Comparison of ENCODE assay signal across 24 cellular contexts in genomic region chr2:2688231-2688630, GRCh38.
DNase-seq lines count a peak whose midpoint lies in the region; ATAC-seq and TF ChIP-seq lines count a peak whose summit lies in the region.
"Had no signal": no experiment of that assay in that cellular context is flagged by ENCODE, and none has a peak within 500 bp of the region (broad histone marks: within the 10 kb centered on the region; RNA-seq: fewer than 3 reads in every experiment).

No MANE protein-coding gene starts in this region.

- no peak overlapping the region for H3K27ac Mint-ChIP-seq in activated CD8-positive, alpha-beta T cell treated with anti-CD3 and anti-CD28 coated beads, Interleukin-2, amount 10 ng/mL, durations not matched to agents 7 days and 5 days
- no peak overlapping the region for H3K27ac Mint-ChIP-seq in activated CD8-positive, alpha-beta T cell treated with anti-CD3 and anti-CD28 coated beads for 36 hours
- H3K27ac Mint-ChIP-seq in CD4-positive, alpha-beta T cell = no peak overlapping the region
- H3K27ac Mint-ChIP-seq: IgD-negative memory B cell had no signal

- H3K4me2 ChIP-seq in BLaER1 = peak overlapping the region; percentile 33
- H3K4me2 ChIP-seq: PC-9 had no signal

- no peaks in the 10 kb centered on the region for H3K36me3 Mint-ChIP-seq in activated CD8-positive, alpha-beta T cell treated with anti-CD3 and anti-CD28 coated beads, Interleukin-2, amount 10 ng/mL, durations not matched to agents 7 days and 5 days (ENCODE audit: low read depth)
- no peaks in the 10 kb centered on the region for H3K36me3 Mint-ChIP-seq in activated CD8-positive, alpha-beta T cell treated with anti-CD3 and anti-CD28 coated beads for 36 hours (ENCODE audit: low read depth)
- no peaks in the 10 kb centered on the region for H3K36me3 Mint-ChIP-seq in CD4-positive, alpha-beta T cell (ENCODE audit: low read depth)
- H3K36me3 Mint-ChIP-seq: IgD-negative memory B cell had no signal

- no peaks in the 10 kb centered on the region for H3K9me3 Mint-ChIP-seq in activated CD8-positive, alpha-beta T cell treated with anti-CD3 and anti-CD28 coated beads, Interleukin-2, amount 10 ng/mL, durations not matched to agents 7 days and 5 days (ENCODE audit: insufficient read depth)
- no peaks in the 10 kb centered on the region for H3K9me3 Mint-ChIP-seq in activated CD8-positive, alpha-beta T cell treated with anti-CD3 and anti-CD28 coated beads for 36 hours
- no peaks in the 10 kb centered on the region for H3K9me3 Mint-ChIP-seq in CD4-positive, alpha-beta T cell

- no peak overlapping the region for H3K4me3 Mint-ChIP-seq in activated CD8-positive, alpha-beta T cell treated with anti-CD3 and anti-CD28 coated beads, Interleukin-2, amount 10 ng/mL, durations not matched to agents 7 days and 5 days
- no peak overlapping the region for H3K4me3 Mint-ChIP-seq in activated CD8-positive, alpha-beta T cell treated with anti-CD3 and anti-CD28 coated beads for 36 hours
- no peak overlapping the region for H3K4me3 Mint-ChIP-seq in CD4-positive, alpha-beta T cell
- H3K4me3 Mint-ChIP-seq: IgD-negative memory B cell had no signal

- H3K27ac ChIP-seq in BLaER1 = no peak overlapping the region
- H3K27ac ChIP-seq in CD4-positive, alpha-beta T cell (ENCODE audit: low read depth, low read length) = no peak overlapping the region
- H3K27ac ChIP-seq: C4-2B, HL-60, PC-9, SJCRH30 had no signal

- peaks cover 21% of the 10 kb centered on the region for H3K4me1 Mint-ChIP-seq in activated CD8-positive, alpha-beta T cell treated with anti-CD3 and anti-CD28 coated beads, Interleukin-2, amount 10 ng/mL, durations not matched to agents 7 days and 5 days (ENCODE audit: low read depth)
- peaks cover 39% of the 10 kb centered on the region for H3K4me1 Mint-ChIP-seq in activated CD8-positive, alpha-beta T cell treated with anti-CD3 and anti-CD28 coated beads for 36 hours (ENCODE audit: low read depth)
- peaks cover 69% of the 10 kb centered on the region for H3K4me1 Mint-ChIP-seq in CD4-positive, alpha-beta T cell (ENCODE audit: low read depth)

- peaks cover 34% of the 10 kb centered on the region for H3K4me1 ChIP-seq in BLaER1
- H3K4me1 ChIP-seq: SJCRH30 had no signal

- CTCF ChIA-PET in activated CD8-positive, alpha-beta T cell treated with anti-CD3 and anti-CD28 coated beads, Interleukin-2, amount 10 ng/mL, durations not matched to agents 7 days and 5 days (lab: Charles Lee) = no interaction called here
- CTCF ChIA-PET in activated CD8-positive, alpha-beta T cell treated with anti-CD3 and anti-CD28 coated beads for 36 hours (lab: Charles Lee) = interaction anchor here (0.9 kb wide), 1 partner anchor 10 kb away, joined by 4 read pairs; no protein-coding TSS in a partner anchor
- CTCF ChIA-PET in CD4-positive, alpha-beta T cell (lab: Charles Lee) = no interaction called here

- H3K36me3 ChIP-seq in BLaER1 = no peaks in the 10 kb centered on the region
- H3K36me3 ChIP-seq: SJCRH30 had no signal

- peaks cover 5% of the 10 kb centered on the region for H3K27me3 Mint-ChIP-seq in activated CD8-positive, alpha-beta T cell treated with anti-CD3 and anti-CD28 coated beads, Interleukin-2, amount 10 ng/mL, durations not matched to agents 7 days and 5 days (ENCODE audit: low read depth)
- no peaks in the 10 kb centered on the region for H3K27me3 Mint-ChIP-seq in activated CD8-positive, alpha-beta T cell treated with anti-CD3 and anti-CD28 coated beads for 36 hours
- H3K27me3 Mint-ChIP-seq in CD4-positive, alpha-beta T cell = no peaks in the 10 kb centered on the region

- POLR2A ChIA-PET in activated CD8-positive, alpha-beta T cell treated with anti-CD3 and anti-CD28 coated beads, Interleukin-2, amount 10 ng/mL, durations not matched to agents 7 days and 5 days (lab: Charles Lee) = no interaction called here
- POLR2A ChIA-PET in activated CD8-positive, alpha-beta T cell treated with anti-CD3 and anti-CD28 coated beads for 36 hours (lab: Charles Lee) = no interaction called here
- POLR2A ChIA-PET in CD4-positive, alpha-beta T cell (lab: Charles Lee) = interaction anchor here (0.8 kb wide), 1 partner anchor 42 kb away, joined by 3 read pairs; no protein-coding TSS in a partner anchor

- H3K9ac ChIP-seq in BLaER1 = no peak overlapping the region

- intact Hi-C loops in activated CD8-positive, alpha-beta T cell treated with anti-CD3 and anti-CD28 coated beads for 36 hours (cut with micrococcal nuclease) = no loop called here
- intact Hi-C loops in CD4-positive, alpha-beta T cell (cut with DNase I, micrococcal nuclease) = loop anchor here in 1 of 2 experiments (5.0 kb wide), 1 partner anchor 76 kb away; no protein-coding TSS in a partner anchor
- intact Hi-C loops in left ventricle myocardium superior (cut with micrococcal nuclease) = no loop called here

- no peak for ATAC-seq in activated CD8-positive, alpha-beta T cell treated with anti-CD3 and anti-CD28 coated beads, Interleukin-2, amount 10 ng/mL, durations not matched to agents 7 days and 5 days
- ATAC-seq in activated CD8-positive, alpha-beta T cell treated with anti-CD3 and anti-CD28 coated beads for 36 hours = no peak
- peak; percentile 50 for ATAC-seq in CD4-positive, alpha-beta T cell (ENCODE audit: poor library complexity)
- ATAC-seq in left ventricle myocardium superior = no peak
- ATAC-seq: HCT116, Right ventricle myocardium inferior, SK-N-SH treated with all-trans-retinoic acid at 6 μM for 48 hours had no signal

- TF ChIP-seq CTCF in activated CD8-positive, alpha-beta T cell treated with anti-CD3 and anti-CD28 coated beads for 36 hours (IDR thresholded peaks at IDR 0.05) = no peak
- TF ChIP-seq CTCF in CD4-positive, alpha-beta T cell (IDR thresholded peaks at IDR 0.05) = no peak

- H3K4me3 ChIP-seq in BLaER1 = no peak overlapping the region
- H3K4me3 ChIP-seq: PC-9, SJCRH30 had no signal

- no peaks in the 10 kb centered on the region for H4K20me1 ChIP-seq in BLaER1

- no peaks in the 10 kb centered on the region for H3K9me3 ChIP-seq in BLaER1
- H3K9me3 ChIP-seq in CD4-positive, alpha-beta T cell (ENCODE audit: control insufficient read depth, low read length) = no peaks in the 10 kb centered on the region
- H3K9me3 ChIP-seq: SJCRH30 had no signal

- DNase-seq in activated CD8-positive, alpha-beta T cell treated with anti-CD3 and anti-CD28 coated beads, Interleukin-2, amount 10 ng/mL, durations not matched to agents 7 days and 5 days = peak; percentile 24
- no peak for DNase-seq in activated CD8-positive, alpha-beta T cell treated with anti-CD3 and anti-CD28 coated beads for 36 hours
- no peak for DNase-seq in CD4-positive, alpha-beta T cell
- peak; percentile 47 for DNase-seq in SW480 (ENCODE audit: low spot score)
- DNase-seq in left ventricle myocardium superior = no peak
- no peak for DNase-seq in NCI-H524 (lab: John Stamatoyannopoulos, UW)
- DNase-seq: Calu3; Karpas-422; NCI-H1105; NCI-H1436 treated with DMSO at 0.1 percent for 48 hours; NCI-H187 treated with DMSO at 0.1 percent for 48 hours; NCI-H2107; NCI-H446; NCI-H69; NK-92 treated with Interleukin-12 subunit alpha and Interleukin-12 subunit beta, amount 100 ng/mL, for 24 hours; PC-9; SJCRH30 had no signal

- H3K27me3 ChIP-seq in BLaER1 = peaks cover 6% of the 10 kb centered on the region; the same call in 1 of the 2 replicates
- no peaks in the 10 kb centered on the region for H3K27me3 ChIP-seq in CD4-positive, alpha-beta T cell (ENCODE audit: control insufficient read depth, insufficient read depth, low read length)

Comparison
In these comparisons a context has a peak if more than half of its experiments do, and no peak if none do; other contexts are left out.
1. DNase-seq: peak in activated CD8-positive, alpha-beta T cell treated with anti-CD3 and anti-CD28 coated beads, Interleukin-2, amount 10 ng/mL, durations not matched to agents 7 days and 5 days (single experiment) and SW480 (single experiment); none in activated CD8-positive, alpha-beta T cell treated with anti-CD3 and anti-CD28 coated beads for 36 hours (single experiment), CD4-positive, alpha-beta T cell (0 of 10), left ventricle myocardium superior (single experiment) and NCI-H524 (0 of 2).